Comparison of ENCODE assay signal across 16 cellular contexts in the genomic region with DNA sequence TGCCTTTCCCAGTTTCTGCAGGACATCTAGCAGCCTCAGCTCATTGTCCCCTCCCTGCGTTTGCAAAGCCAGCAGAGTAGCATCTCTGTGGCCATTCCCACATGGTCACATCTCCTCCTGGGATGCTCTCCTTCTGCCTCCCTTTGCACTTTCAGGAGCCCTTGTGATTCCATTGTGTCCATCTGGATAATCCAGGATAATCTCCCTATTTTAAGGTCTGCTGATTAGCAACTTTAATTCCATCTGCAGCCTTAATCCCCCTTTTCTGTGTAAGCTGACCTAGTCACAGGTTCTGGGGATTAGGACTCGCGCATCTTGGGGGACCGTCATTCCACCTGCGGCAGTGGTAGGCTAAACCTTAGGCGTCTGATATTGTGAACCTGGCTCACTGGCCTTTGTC.
"Had no signal": no experiment of that assay in that cellular context is flagged by ENCODE, and none has a peak within 500 bp of the region (broad histone marks: within the 10 kb centered on the region; RNA-seq: fewer than 3 reads in every experiment).

No MANE protein-coding gene starts in this region.

- H3K27me3 ChIP-seq: gastrocnemius medialis, pancreas had no signal

- H3K36me3 ChIP-seq: gastrocnemius medialis, pancreas had no signal

- H3K36me3 Mint-ChIP-seq: naive thymus-derived CD8-positive, alpha-beta T cell had no signal

- DNase-seq: effector CD8-positive, alpha-beta T cell; gastrocnemius medialis; islet precursor cell; mammary epithelial cell; naive thymus-derived CD8-positive, alpha-beta T cell; occipital lobe; pancreas; right cardiac atrium; small intestine; stimulated activated CD4-positive, alpha-beta T cell treated with anti-CD3 and anti-CD28 coated beads, Interleukin-12 subunit alpha, Interleukin-12 subunit beta, amount 100 ng/mL, for 4 hours; stimulated activated naive CD4-positive, alpha-beta T cell treated with Interleukin-2 at 50 U/mL for 16 hours; trophoblast cell had no signal

- H3K4me1 ChIP-seq: gastrocnemius medialis had no signal

- H3K27me3 Mint-ChIP-seq: progenitor cell of endocrine pancreas had no signal

- ATAC-seq: esophagus mucosa; gastrocnemius medialis; left lobe of liver; naive thymus-derived CD8-positive, alpha-beta T cell; pancreas; right cardiac atrium had no signal

- H3K9me3 ChIP-seq: gastrocnemius medialis, pancreas had no signal

- H3K4me3 ChIP-seq: coronary artery, gastrocnemius medialis, pancreas had no signal

- H3K4me3 Mint-ChIP-seq: naive thymus-derived CD8-positive, alpha-beta T cell had no signal

- H3K9me3 Mint-ChIP-seq: naive thymus-derived CD8-positive, alpha-beta T cell had no signal

- H3K27ac ChIP-seq: coronary artery, gastrocnemius medialis, pancreas had no signal

- H3K27ac Mint-ChIP-seq: naive thymus-derived CD8-positive, alpha-beta T cell; progenitor cell of endocrine pancreas had no signal
